Comparison of ENCODE assay signal across 8 cellular contexts in the genomic region with DNA sequence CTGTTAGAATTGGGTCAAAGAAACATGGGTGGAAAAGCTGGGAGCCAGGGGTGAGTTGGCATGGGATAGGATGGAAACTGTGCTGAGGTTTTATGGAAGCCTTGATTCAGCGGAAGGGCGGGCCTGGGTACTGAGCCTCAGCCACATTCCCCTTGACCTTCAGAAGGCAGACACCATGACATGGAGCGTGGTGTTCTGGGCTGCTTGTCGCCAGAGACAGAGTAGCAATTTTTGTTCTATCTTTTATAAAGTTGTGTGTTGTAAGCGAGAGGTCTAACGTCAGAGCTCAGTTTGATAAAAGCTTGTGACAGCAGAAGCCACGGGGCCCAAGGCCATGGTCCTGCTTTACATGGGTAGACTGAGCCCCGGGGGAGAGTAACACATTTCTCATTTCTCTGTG. TPM values are rescaled to one million over a fixed set of nuclear protein-coding genes. Genes with fewer than 3 reads are reported as not detected.
"Had no signal": no experiment of that assay in that cellular context is flagged by ENCODE, and none has a peak within 500 bp of the region (broad histone marks: within the 10 kb centered on the region; RNA-seq: fewer than 3 reads in every experiment).

No MANE protein-coding gene starts in this region.

- H3K27ac Mint-ChIP-seq: IgD-negative memory B cell had no signal

- H3K36me3 Mint-ChIP-seq: IgD-negative memory B cell had no signal

- H3K4me3 ChIP-seq: K562 had no signal

- DNase-seq: IMR-90, KBM-7 had no signal

- H3K9me3 Mint-ChIP-seq: IgD-negative memory B cell had no signal

- H3K27ac ChIP-seq: HL-60 had no signal

- ATAC-seq: HepG2, K562 had no signal

- H3K4me3 Mint-ChIP-seq: IgD-negative memory B cell had no signal

RNA-seq across cellular contexts. Expression of a gene that starts 50.2 kb away (rescaled TPM):
- total RNA-seq: HT-29, HT1080, IMR-90, K562 had no signal
- polyA plus RNA-seq: IgD-negative memory B cell, IMR-90, K562 had no signal
